Comparison of ENCODE assay signal across 17 cellular contexts in genomic region chr3:70861855-70862254, GRCh38.
DNase-seq lines count a peak whose midpoint lies in the region; ATAC-seq and TF ChIP-seq lines count a peak whose summit lies in the region.
"Had no signal": no experiment of that assay in that cellular context is flagged by ENCODE, and none has a peak within 500 bp of the region (broad histone marks: within the 10 kb centered on the region; RNA-seq: fewer than 3 reads in every experiment).

No MANE protein-coding gene starts in this region.

- no peak overlapping the region for H2AFZ ChIP-seq in GM23338
- H2AFZ ChIP-seq: hepatocyte had no signal

- peaks cover 24% of the 10 kb centered on the region for H3K4me1 Mint-ChIP-seq in GM23338
- H3K4me1 Mint-ChIP-seq in CD14-positive monocyte, result no peaks in the 10 kb centered on the region
- H3K4me1 Mint-ChIP-seq: B cell, naive B cell, T-helper 17 cell had no signal

- no peak for TF ChIP-seq CTCF in AG09309 (IDR thresholded peaks at IDR 0.05; ENCODE audit: control insufficient read depth, insufficient read depth, low read depth, low read length, missing control alignments)
- no peak for TF ChIP-seq CTCF in epithelial cell of esophagus (IDR thresholded peaks at IDR 0.05; ENCODE audit: insufficient read depth, low read depth, low read length, missing control alignments)
- TF ChIP-seq CTCF in omental fat pad (IDR thresholded peaks at IDR 0.05), result no peak
- no peak for TF ChIP-seq CTCF in GM23338 (conservative IDR thresholded peaks at IDR 0.05; ENCODE audit: low read depth in 2 of 2)
- TF ChIP-seq CTCF in CD14-positive monocyte (IDR thresholded peaks at IDR 0.05), result no peak

- peaks cover 24% of the 10 kb centered on the region; the same call in 1 of the 2 replicates for H3K9me2 ChIP-seq in GM23338 (ENCODE audit: insufficient read depth)

- peak; percentile 87 for ATAC-seq in omental fat pad (ENCODE audit: low FRiP score)
- ATAC-seq in GM23338, result no peak
- ATAC-seq: activated CD8-positive, alpha-beta memory T cell treated with anti-CD3 and anti-CD28 coated beads, Interleukin-2, amount 10 ng/mL, durations not matched to agents 7 days and 5 days; HCT116; T-helper 17 cell had no signal

- H3F3A ChIP-seq in GM23338 (replicated peaks; ENCODE audit: low read depth), result no peaks in the 10 kb centered on the region

- H3K27me3 ChIP-seq in GM23338 (ENCODE audit: insufficient read depth), result no peaks in the 10 kb centered on the region
- H3K27me3 ChIP-seq: hepatocyte had no signal

- H3K79me2 ChIP-seq in GM23338 (replicated peaks; ENCODE audit: insufficient read depth), result no peaks in the 10 kb centered on the region
- H3K79me2 ChIP-seq: hepatocyte had no signal

- H3K36me3 Mint-ChIP-seq in GM23338 (ENCODE audit: low read depth) (peaks cover 24% of the 10 kb centered on the region), CD14-positive monocyte (no peaks in the 10 kb centered on the region)
- H3K36me3 Mint-ChIP-seq: activated CD8-positive, alpha-beta memory T cell treated with anti-CD3 and anti-CD28 coated beads, Interleukin-2, amount 10 ng/mL, durations not matched to agents 7 days and 5 days; activated naive CD4-positive, alpha-beta T cell treated with anti-CD3 and anti-CD28 coated beads, Interleukin-2, amount 50 U/mL, for 24 hours had no signal

- peak; percentile 89 for DNase-seq in AG09309 (ENCODE audit: low read depth)
- peak; percentile 48 for DNase-seq in LHCN-M2 (ENCODE audit: low read depth)
- peak; percentile 51 for DNase-seq in epithelial cell of esophagus (ENCODE audit: low read depth)
- DNase-seq in omental fat pad (ENCODE audit: low spot score), result no peak
- no peak for DNase-seq in stimulated activated naive CD4-positive, alpha-beta T cell (lab: John Stamatoyannopoulos, UW)
- no peak for DNase-seq in GM23338 (ENCODE audit: low spot score)
- no peak for DNase-seq in pons (ENCODE audit: low spot score)
- no peak for DNase-seq in CD14-positive monocyte (ENCODE audit: low spot score)
- DNase-seq: activated CD8-positive, alpha-beta memory T cell treated with anti-CD3 and anti-CD28 coated beads, Interleukin-2, amount 10 ng/mL, durations not matched to agents 7 days and 5 days; naive B cell; NCI-H1694; NCI-H510A treated with DMSO at 0.1 percent for 48 hours; T-helper 17 cell had no signal

- peaks cover 31% of the 10 kb centered on the region for H3K9me3 Mint-ChIP-seq in GM23338
- H3K9me3 Mint-ChIP-seq in CD14-positive monocyte, result peaks cover 0 to 9% (median 2%) of the 10 kb centered on the region in 7 donors
- H3K9me3 Mint-ChIP-seq: activated naive CD4-positive, alpha-beta T cell treated with anti-CD3 and anti-CD28 coated beads, Interleukin-2, amount 50 U/mL, for 24 hours had no signal

- peaks cover 16% of the 10 kb centered on the region for H3K4me1 ChIP-seq in GM23338 (ENCODE audit: insufficient read depth)

- H3K27me3 Mint-ChIP-seq in GM23338 (ENCODE audit: insufficient read depth, low read depth, poor library complexity), result no peaks in the 10 kb centered on the region
- peaks cover 0 to 2% (median 1%) of the 10 kb centered on the region in 3 donors for H3K27me3 Mint-ChIP-seq in CD14-positive monocyte (ENCODE audit: low read depth in 3 of 3)

- no peak overlapping the region for H3K4me2 ChIP-seq in GM23338
- H3K4me2 ChIP-seq: hepatocyte had no signal

- no peak overlapping the region for H3K27ac Mint-ChIP-seq in GM23338
- no peak overlapping the region for H3K27ac Mint-ChIP-seq in CD14-positive monocyte
- H3K27ac Mint-ChIP-seq: activated CD8-positive, alpha-beta memory T cell treated with anti-CD3 and anti-CD28 coated beads, Interleukin-2, amount 10 ng/mL, durations not matched to agents 7 days and 5 days; activated naive CD4-positive, alpha-beta T cell treated with anti-CD3 and anti-CD28 coated beads, Interleukin-2, amount 50 U/mL, for 24 hours; B cell; T-helper 17 cell had no signal

- H3K4me3 ChIP-seq in AG09309 (ENCODE audit: control insufficient read depth, low read depth, low read length) (no peak overlapping the region), epithelial cell of esophagus (ENCODE audit: low read length) (no peak overlapping the region), GM23338 (no peak overlapping the region)
- H3K4me3 ChIP-seq: hepatocyte had no signal

- intact Hi-C loops in CD14-positive monocyte (cut with micrococcal nuclease), result no loop called here

- H4K20me1 ChIP-seq in GM23338 (replicated peaks; ENCODE audit: insufficient read depth), result no peaks in the 10 kb centered on the region

- H3K4me3 Mint-ChIP-seq in GM23338, result no peak overlapping the region
- no peak overlapping the region for H3K4me3 Mint-ChIP-seq in CD14-positive monocyte
- H3K4me3 Mint-ChIP-seq: activated CD8-positive, alpha-beta memory T cell treated with anti-CD3 and anti-CD28 coated beads, Interleukin-2, amount 10 ng/mL, durations not matched to agents 7 days and 5 days; activated naive CD4-positive, alpha-beta T cell treated with anti-CD3 and anti-CD28 coated beads, Interleukin-2, amount 50 U/mL, for 24 hours; B cell; naive B cell; T-helper 17 cell had no signal

- peaks cover 5% of the 10 kb centered on the region; the same call in 1 of the 2 replicates for H3K36me3 ChIP-seq in GM23338 (ENCODE audit: insufficient read depth)

- H3K27ac ChIP-seq in GM23338 (ENCODE audit: low read depth), result no peak overlapping the region
- H3K27ac ChIP-seq: hepatocyte had no signal

TF ChIP-seq in GM23338, 12 proteins besides CTCF, POLR2A, EP300 and RAD21 (continues in another document):
- TF ChIP-seq ZNF114 (CRISPR knock-in tag; IDR thresholded peaks at IDR 0.05), result no peak
- TF ChIP-seq EZH2 (IDR thresholded peaks at IDR 0.05; ENCODE audit: low read depth, unreplicated experiment), result no peak
- no peak for TF ChIP-seq ZNF331 (CRISPR knock-in tag; IDR thresholded peaks at IDR 0.05; ENCODE audit: low read depth)
- no peak for TF ChIP-seq ETS1 (IDR thresholded peaks at IDR 0.05)
- no peak for TF ChIP-seq STAT1 (IDR thresholded peaks at IDR 0.05; ENCODE audit: unreplicated experiment)
- TF ChIP-seq NANOG (IDR thresholded peaks at IDR 0.05; ENCODE audit: borderline replicate concordance), result no peak

Comparison
In these comparisons a context has a peak if more than half of its experiments do, and no peak if none do; other contexts are left out.
1. DNase-seq: peak in AG09309 (single experiment), LHCN-M2 (single experiment) and epithelial cell of esophagus (single experiment); none in omental fat pad (single experiment), stimulated activated naive CD4-positive, alpha-beta T cell (0 of 6), GM23338 (single experiment), pons (single experiment) and CD14-positive monocyte (single experiment).